1 cellular context compared by ENCODE assay signal in genomic region chr4:180057891-180058643, GRCh38.
TF ChIP-seq lines count a peak whose summit lies in the region.

No MANE protein-coding gene starts in this region.

TF ChIP-seq in GM23338, 12 proteins besides CTCF, POLR2A, EP300 and RAD21 (continued from another document):
- TF ChIP-seq REST (IDR thresholded peaks at IDR 0.05; ENCODE audit: unreplicated experiment) (no peak), ZNF331 (CRISPR knock-in tag; IDR thresholded peaks at IDR 0.05; ENCODE audit: low read depth) (no peak), NANOG (IDR thresholded peaks at IDR 0.05; ENCODE audit: borderline replicate concordance) (no peak), EZH2 (IDR thresholded peaks at IDR 0.05; ENCODE audit: low read depth, unreplicated experiment) (no peak), JUNB (IDR thresholded peaks at IDR 0.05; ENCODE audit: unreplicated experiment) (no peak), CREB1 (CRISPR knock-in tag; IDR thresholded peaks at IDR 0.05; ENCODE audit: low read depth) (no peak)
